In genomic region chr2:46174559-46175170, GRCh38 we compare ENCODE assay signal across 20 cellular contexts.
DNase-seq lines count a peak whose midpoint lies in the region; ATAC-seq and TF ChIP-seq lines count a peak whose summit lies in the region.
"Had no signal": no experiment of that assay in that cellular context is flagged by ENCODE, and none has a peak within 500 bp of the region (broad histone marks: within the 10 kb centered on the region; RNA-seq: fewer than 3 reads in every experiment).

No MANE protein-coding gene starts in this region.

- no TSS peak for BruUV-seq in mammary epithelial cell (replicated peaks; lab: Mats Ljungman, UMichigan)

- no peak overlapping the region for H3K4me3 Mint-ChIP-seq in central memory CD8-positive, alpha-beta T cell
- H3K4me3 Mint-ChIP-seq in activated CD8-positive, alpha-beta T cell treated with anti-CD3 and anti-CD28 coated beads for 36 hours: no peak overlapping the region

- no peaks in the 10 kb centered on the region for H3K27me3 ChIP-seq in upper lobe of left lung
- H3K27me3 ChIP-seq in tibial nerve: no peaks in the 10 kb centered on the region
- no peaks in the 10 kb centered on the region for H3K27me3 ChIP-seq in mammary epithelial cell (ENCODE audit: insufficient read depth, low read length)
- H3K27me3 ChIP-seq: BLaER1, MG63, Peyer's patch had no signal

- no peaks in the 10 kb centered on the region for H4K20me1 ChIP-seq in mammary epithelial cell (ENCODE audit: insufficient read depth, low read length)

- H3K36me3 ChIP-seq in mucosa of descending colon (ENCODE audit: low read depth) (no peaks in the 10 kb centered on the region), upper lobe of left lung (peaks cover 0 to 12% (median 0%) of the 10 kb centered on the region in 4 donors), tibial nerve (peaks cover 0 to 10% (median 0%) of the 10 kb centered on the region in 3 donors), mammary epithelial cell (ENCODE audit: insufficient read depth, low read length) (no peaks in the 10 kb centered on the region)
- H3K36me3 ChIP-seq: Peyer's patch had no signal

- POLR2A ChIA-PET in activated CD8-positive, alpha-beta T cell treated with anti-CD3 and anti-CD28 coated beads for 36 hours (lab: Charles Lee): no interaction called here

- dilution Hi-C loops in mammary epithelial cell (cut with HindIII; ENCODE audit: low sequenced_read_pairs): no loop called here

- H3K4me2 ChIP-seq in mammary epithelial cell (ENCODE audit: insufficient read depth, low read depth, low read length): no peak overlapping the region
- H3K4me2 ChIP-seq: BLaER1, KMS-11 had no signal

- peak overlapping the region; percentile 75 for H3K27ac Mint-ChIP-seq in central memory CD8-positive, alpha-beta T cell (ENCODE audit: low read depth)
- H3K27ac Mint-ChIP-seq in activated CD8-positive, alpha-beta T cell treated with anti-CD3 and anti-CD28 coated beads for 36 hours: no peak overlapping the region

- no peaks in the 10 kb centered on the region for H3K9me3 Mint-ChIP-seq in central memory CD8-positive, alpha-beta T cell
- no peaks in the 10 kb centered on the region for H3K9me3 Mint-ChIP-seq in activated CD8-positive, alpha-beta T cell treated with anti-CD3 and anti-CD28 coated beads for 36 hours
- H3K9me3 Mint-ChIP-seq: CD8-positive, alpha-beta memory T cell had no signal

- no peak for ATAC-seq in central memory CD8-positive, alpha-beta T cell (replicated peaks; ENCODE audit: extremely low read depth, poor library complexity, severe bottlenecking)
- ATAC-seq in mucosa of descending colon (peak; percentile 47), upper lobe of left lung (ENCODE audit: low FRiP score in 2 of 2) (no peak)
- ATAC-seq in activated CD8-positive, alpha-beta T cell treated with anti-CD3 and anti-CD28 coated beads for 36 hours: no peak

- no peaks in the 10 kb centered on the region for H3K9me3 ChIP-seq in mucosa of descending colon
- no peaks in the 10 kb centered on the region for H3K9me3 ChIP-seq in upper lobe of left lung
- no peaks in the 10 kb centered on the region for H3K9me3 ChIP-seq in tibial nerve
- H3K9me3 ChIP-seq in mammary epithelial cell (replicated peaks; ENCODE audit: insufficient read depth, low read length): no peaks in the 10 kb centered on the region
- H3K9me3 ChIP-seq: BLaER1, MG63, Peyer's patch had no signal

- no peak overlapping the region for H3K9ac ChIP-seq in mammary epithelial cell (ENCODE audit: insufficient read depth, low read length)
- H3K9ac ChIP-seq: BLaER1, KMS-11 had no signal

- TF ChIP-seq EP300 in upper lobe of left lung (IDR thresholded peaks at IDR 0.05): no peak
- no peak for TF ChIP-seq EP300 in tibial nerve (IDR thresholded peaks at IDR 0.05)

- H3K36me3 Mint-ChIP-seq in central memory CD8-positive, alpha-beta T cell (ENCODE audit: insufficient read depth): peaks cover 2% of the 10 kb centered on the region
- H3K36me3 Mint-ChIP-seq in activated CD8-positive, alpha-beta T cell treated with anti-CD3 and anti-CD28 coated beads for 36 hours (ENCODE audit: low read depth): no peaks in the 10 kb centered on the region
- H3K36me3 Mint-ChIP-seq: CD8-positive, alpha-beta memory T cell had no signal

- WGBS in upper lobe of left lung, 2 donors: 68 to 75% methylated on average over 9 of the region's 9 CpGs
- 74 to 75% methylated on average over 9 of the region's 9 CpGs for WGBS in tibial nerve, 2 donors
- 79% methylated on average over 9 of the region's 9 CpGs for WGBS in mammary epithelial cell (ENCODE audit: low coverage, missing lambda C conversion rate)

- TF ChIP-seq CTCF in mucosa of descending colon (IDR thresholded peaks at IDR 0.05) (no peak), upper lobe of left lung (IDR thresholded peaks at IDR 0.05) (no peak), tibial nerve (IDR thresholded peaks at IDR 0.05) (no peak), mammary epithelial cell (conservative IDR thresholded peaks at IDR 0.05 in 1 of 2, IDR thresholded peaks at IDR 0.05 in 1 of 2; ENCODE audit: extremely low read depth in 1 of 2, insufficient read depth in 1 of 2, low read depth in 1 of 2, low read length in 2 of 2) (no peak)
- TF ChIP-seq CTCF in activated CD8-positive, alpha-beta T cell treated with anti-CD3 and anti-CD28 coated beads for 36 hours (IDR thresholded peaks at IDR 0.05): no peak

- TF ChIP-seq POLR2A in upper lobe of left lung (IDR thresholded peaks at IDR 0.05) (no peak), tibial nerve (IDR thresholded peaks at IDR 0.05) (no peak)

- DNase-seq in NCI-H1105 treated with DMSO at 0.1 percent for 48 hours (lab: John Stamatoyannopoulos, UW) (peak; percentile 3), NCI-H1105 (lab: John Stamatoyannopoulos, UW) (no peak), mucosa of descending colon (peak in 2 of 3 donors; percentile 41 to 53), upper lobe of left lung (no peak), tibial nerve (ENCODE audit: low spot score in 2 of 2) (no peak), mammary epithelial cell (no peak)
- peak in 1 of 2 donors; percentile 21 for DNase-seq in central memory CD8-positive, alpha-beta T cell (ENCODE audit: low spot score in 2 of 2)
- DNase-seq in activated CD8-positive, alpha-beta T cell treated with anti-CD3 and anti-CD28 coated beads for 36 hours: no peak
- DNase-seq: 8988T; CD8-positive, alpha-beta memory T cell; DMS 273 treated with DMSO at 0.1 percent for 48 hours; MG63; NCI-H1092 treated with DMSO at 0.1 percent for 48 hours; NCI-H187; NCI-H446 treated with DMSO at 0.1 percent for 48 hours; NCI-H748 treated with DMSO at 0.1 percent for 48 hours; Peyer's patch; Right ventricle myocardium superior had no signal

- H3K27ac ChIP-seq in upper lobe of left lung (peak overlapping the region in 3 of 4 donors; percentile 24 to 61 (median 45)), tibial nerve (peak overlapping the region in 1 of 4 donors; percentile 33), mammary epithelial cell (ENCODE audit: insufficient read depth, low read depth, low read length) (no peak overlapping the region)
- H3K27ac ChIP-seq: BLaER1, KMS-11, Peyer's patch had no signal

- peaks cover 33% of the 10 kb centered on the region for H3K4me1 Mint-ChIP-seq in central memory CD8-positive, alpha-beta T cell
- peaks cover 20% of the 10 kb centered on the region for H3K4me1 Mint-ChIP-seq in activated CD8-positive, alpha-beta T cell treated with anti-CD3 and anti-CD28 coated beads for 36 hours (ENCODE audit: low read depth)

- intact Hi-C loops in mucosa of descending colon (cut with DNase I, micrococcal nuclease): no loop called here
- intact Hi-C loops in activated CD8-positive, alpha-beta T cell treated with anti-CD3 and anti-CD28 coated beads for 36 hours (cut with micrococcal nuclease): no loop called here
- intact Hi-C loops in mammary epithelial cell (cut with micrococcal nuclease): loop anchor here (5.0 kb wide), 2 partner anchors 77 to 162 kb away; no protein-coding TSS in a partner anchor

- H3K79me2 ChIP-seq in mammary epithelial cell (ENCODE audit: insufficient read depth, low read length): no peaks in the 10 kb centered on the region

- no peaks in the 10 kb centered on the region for H3K27me3 Mint-ChIP-seq in central memory CD8-positive, alpha-beta T cell
- H3K27me3 Mint-ChIP-seq in activated CD8-positive, alpha-beta T cell treated with anti-CD3 and anti-CD28 coated beads for 36 hours: no peaks in the 10 kb centered on the region
- H3K27me3 Mint-ChIP-seq: CD8-positive, alpha-beta memory T cell had no signal

- H3K4me3 ChIP-seq in mucosa of descending colon (no peak overlapping the region), upper lobe of left lung (no peak overlapping the region), tibial nerve (no peak overlapping the region), mammary epithelial cell (replicated peaks in 1 of 3; ENCODE audit: insufficient read depth in 1 of 3, low read depth in 2 of 3, low read length in 3 of 3) (no peak overlapping the region)
- H3K4me3 ChIP-seq: BLaER1, MG63, Peyer's patch had no signal

- H3K4me1 ChIP-seq in mucosa of descending colon (ENCODE audit: low read depth) (no peaks in the 10 kb centered on the region), upper lobe of left lung (peaks cover 20 to 44% (median 31%) of the 10 kb centered on the region in 4 donors), tibial nerve (peaks cover 0 to 31% (median 0%) of the 10 kb centered on the region in 4 donors), mammary epithelial cell (ENCODE audit: insufficient read depth, low read length) (peaks cover 46% of the 10 kb centered on the region)
- H3K4me1 ChIP-seq: Peyer's patch had no signal

- in situ Hi-C loops in mammary epithelial cell (cut with MboI; ENCODE audit: low sequenced_read_pairs in 2 of 2): no loop called here

- CTCF ChIA-PET in activated CD8-positive, alpha-beta T cell treated with anti-CD3 and anti-CD28 coated beads for 36 hours (lab: Charles Lee): no interaction called here
- CTCF ChIA-PET in mammary epithelial cell (lab: Charles Lee; ENCODE audit: low non-redundant PET): no interaction called here

- no peak overlapping the region for H2AFZ ChIP-seq in mammary epithelial cell (ENCODE audit: low read depth, low read length)

Comparison
In these comparisons a context has a peak if more than half of its experiments do, and no peak if none do; other contexts are left out.
1. DNase-seq: peak in NCI-H1105 treated with DMSO at 0.1 percent for 48 hours (single experiment) and mucosa of descending colon (2 of 3); none in NCI-H1105 (single experiment), upper lobe of left lung (0 of 2), activated CD8-positive, alpha-beta T cell treated with anti-CD3 and anti-CD28 coated beads for 36 hours (single experiment), tibial nerve (0 of 2) and mammary epithelial cell (single experiment).